ENCODE assay signal across 1 cellular context in genomic region chr9:112170968-112171367, GRCh38.
A peak's percentile ranks its signal among the peaks of the same experiment; 100 is the strongest.
TF ChIP-seq lines count a peak whose summit lies in the region.

No MANE protein-coding gene starts in this region.

TF ChIP-seq in K562, 482 proteins besides CTCF, POLR2A, EP300 and RAD21 (continued from another document and continues in another):
- TF ChIP-seq, protein P1, sequence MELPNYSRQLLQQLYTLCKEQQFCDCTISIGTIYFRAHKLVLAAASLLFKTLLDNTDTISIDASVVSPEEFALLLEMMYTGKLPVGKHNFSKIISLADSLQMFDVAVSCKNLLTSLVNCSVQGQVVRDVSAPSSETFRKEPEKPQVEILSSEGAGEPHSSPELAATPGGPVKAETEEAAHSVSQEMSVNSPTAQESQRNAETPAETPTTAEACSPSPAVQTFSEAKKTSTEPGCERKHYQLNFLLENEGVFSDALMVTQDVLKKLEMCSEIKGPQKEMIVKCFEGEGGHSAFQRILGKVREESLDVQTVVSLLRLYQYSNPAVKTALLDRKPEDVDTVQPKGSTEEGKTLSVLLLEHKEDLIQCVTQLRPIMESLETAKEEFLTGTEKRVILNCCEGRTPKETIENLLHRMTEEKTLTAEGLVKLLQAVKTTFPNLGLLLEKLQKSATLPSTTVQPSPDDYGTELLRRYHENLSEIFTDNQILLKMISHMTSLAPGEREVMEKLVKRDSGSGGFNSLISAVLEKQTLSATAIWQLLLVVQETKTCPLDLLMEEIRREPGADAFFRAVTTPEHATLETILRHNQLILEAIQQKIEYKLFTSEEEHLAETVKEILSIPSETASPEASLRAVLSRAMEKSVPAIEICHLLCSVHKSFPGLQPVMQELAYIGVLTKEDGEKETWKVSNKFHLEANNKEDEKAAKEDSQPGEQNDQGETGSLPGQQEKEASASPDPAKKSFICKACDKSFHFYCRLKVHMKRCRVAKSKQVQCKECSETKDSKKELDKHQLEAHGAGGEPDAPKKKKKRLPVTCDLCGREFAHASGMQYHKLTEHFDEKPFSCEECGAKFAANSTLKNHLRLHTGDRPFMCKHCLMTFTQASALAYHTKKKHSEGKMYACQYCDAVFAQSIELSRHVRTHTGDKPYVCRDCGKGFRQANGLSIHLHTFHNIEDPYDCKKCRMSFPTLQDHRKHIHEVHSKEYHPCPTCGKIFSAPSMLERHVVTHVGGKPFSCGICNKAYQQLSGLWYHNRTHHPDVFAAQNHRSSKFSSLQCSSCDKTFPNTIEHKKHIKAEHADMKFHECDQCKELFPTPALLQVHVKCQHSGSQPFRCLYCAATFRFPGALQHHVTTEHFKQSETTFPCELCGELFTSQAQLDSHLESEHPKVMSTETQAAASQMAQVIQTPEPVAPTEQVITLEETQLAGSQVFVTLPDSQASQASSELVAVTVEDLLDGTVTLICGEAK (IDR thresholded peaks at IDR 0.05) = no peak
- TF ChIP-seq, protein P1 (CRISPR knock-in tag; IDR thresholded peaks at IDR 0.05) = no peak
- TF ChIP-seq SUPT5H (IDR thresholded peaks at IDR 0.05) = no peak
- peak; percentile 59 for TF ChIP-seq MAX (CRISPR knock-in tag; IDR thresholded peaks at IDR 0.05)
- peak; percentile 49; the same call in 1 of the 2 replicates for TF ChIP-seq CC2D1A (IDR thresholded peaks at IDR 0.05)
- no peak for TF ChIP-seq NCOA1 (IDR thresholded peaks at IDR 0.05; ENCODE audit: low read depth)
- TF ChIP-seq ZBTB17 (CRISPR knock-in tag; IDR thresholded peaks at IDR 0.05) = no peak
- TF ChIP-seq FIP1L1 (IDR thresholded peaks at IDR 0.05; ENCODE audit: low read depth, low read length, poor library complexity, severe bottlenecking) = no peak
- peak; percentile 78 for TF ChIP-seq CXXC5 (CRISPR knock-in tag; IDR thresholded peaks at IDR 0.05)
- TF ChIP-seq, protein P2, sequence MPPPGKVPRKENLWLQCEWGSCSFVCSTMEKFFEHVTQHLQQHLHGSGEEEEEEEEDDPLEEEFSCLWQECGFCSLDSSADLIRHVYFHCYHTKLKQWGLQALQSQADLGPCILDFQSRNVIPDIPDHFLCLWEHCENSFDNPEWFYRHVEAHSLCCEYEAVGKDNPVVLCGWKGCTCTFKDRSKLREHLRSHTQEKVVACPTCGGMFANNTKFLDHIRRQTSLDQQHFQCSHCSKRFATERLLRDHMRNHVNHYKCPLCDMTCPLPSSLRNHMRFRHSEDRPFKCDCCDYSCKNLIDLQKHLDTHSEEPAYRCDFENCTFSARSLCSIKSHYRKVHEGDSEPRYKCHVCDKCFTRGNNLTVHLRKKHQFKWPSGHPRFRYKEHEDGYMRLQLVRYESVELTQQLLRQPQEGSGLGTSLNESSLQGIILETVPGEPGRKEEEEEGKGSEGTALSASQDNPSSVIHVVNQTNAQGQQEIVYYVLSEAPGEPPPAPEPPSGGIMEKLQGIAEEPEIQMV (tag; conservative IDR thresholded peaks at IDR 0.05; ENCODE audit: low read depth) = no peak
- TF ChIP-seq FUS (optimal IDR thresholded peaks at IDR 0.05; ENCODE audit: low read depth, low read length) = no peak
- TF ChIP-seq YY1 (IDR thresholded peaks at IDR 0.05; ENCODE audit: borderline replicate concordance in 1 of 3, control insufficient read depth in 1 of 3, extremely low read depth in 1 of 3, insufficient read depth in 3 of 3, insufficient read length in 1 of 3, insufficient replicate concordance in 2 of 3, low read depth in 1 of 3, low read length in 2 of 3) = peak in 1 of 3 experiments; percentile 38
- TF ChIP-seq NR2C2 (CRISPR knock-in tag; IDR thresholded peaks at IDR 0.05) = no peak
- TF ChIP-seq NR2C2 (tag; IDR thresholded peaks at IDR 0.05) = no peak; the same call in 1 of the 2 replicates
- no peak for TF ChIP-seq CHD7 (IDR thresholded peaks at IDR 0.05; ENCODE audit: low read depth, low read length)
- TF ChIP-seq, protein P3, sequence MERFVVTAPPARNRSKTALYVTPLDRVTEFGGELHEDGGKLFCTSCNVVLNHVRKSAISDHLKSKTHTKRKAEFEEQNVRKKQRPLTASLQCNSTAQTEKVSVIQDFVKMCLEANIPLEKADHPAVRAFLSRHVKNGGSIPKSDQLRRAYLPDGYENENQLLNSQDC (CRISPR knock-in tag; IDR thresholded peaks at IDR 0.05) = no peak
- TF ChIP-seq ZNF280B (CRISPR knock-in tag; IDR thresholded peaks at IDR 0.05) = no peak
- TF ChIP-seq PHTF2 (CRISPR knock-in tag; IDR thresholded peaks at IDR 0.05) = no peak
- TF ChIP-seq POLR2H (tag; IDR thresholded peaks at IDR 0.05; ENCODE audit: low read depth) = no peak
- TF ChIP-seq XRCC5 (IDR thresholded peaks at IDR 0.05; ENCODE audit: low read depth, low read length) = no peak
- TF ChIP-seq EGR1 (conservative IDR thresholded peaks at IDR 0.05) = no peak
- TF ChIP-seq, protein P4, sequence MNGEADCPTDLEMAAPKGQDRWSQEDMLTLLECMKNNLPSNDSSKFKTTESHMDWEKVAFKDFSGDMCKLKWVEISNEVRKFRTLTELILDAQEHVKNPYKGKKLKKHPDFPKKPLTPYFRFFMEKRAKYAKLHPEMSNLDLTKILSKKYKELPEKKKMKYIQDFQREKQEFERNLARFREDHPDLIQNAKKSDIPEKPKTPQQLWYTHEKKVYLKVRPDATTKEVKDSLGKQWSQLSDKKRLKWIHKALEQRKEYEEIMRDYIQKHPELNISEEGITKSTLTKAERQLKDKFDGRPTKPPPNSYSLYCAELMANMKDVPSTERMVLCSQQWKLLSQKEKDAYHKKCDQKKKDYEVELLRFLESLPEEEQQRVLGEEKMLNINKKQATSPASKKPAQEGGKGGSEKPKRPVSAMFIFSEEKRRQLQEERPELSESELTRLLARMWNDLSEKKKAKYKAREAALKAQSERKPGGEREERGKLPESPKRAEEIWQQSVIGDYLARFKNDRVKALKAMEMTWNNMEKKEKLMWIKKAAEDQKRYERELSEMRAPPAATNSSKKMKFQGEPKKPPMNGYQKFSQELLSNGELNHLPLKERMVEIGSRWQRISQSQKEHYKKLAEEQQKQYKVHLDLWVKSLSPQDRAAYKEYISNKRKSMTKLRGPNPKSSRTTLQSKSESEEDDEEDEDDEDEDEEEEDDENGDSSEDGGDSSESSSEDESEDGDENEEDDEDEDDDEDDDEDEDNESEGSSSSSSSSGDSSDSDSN (IDR thresholded peaks at IDR 0.05; ENCODE audit: borderline replicate concordance in 1 of 2, low read depth in 2 of 2, low read length in 2 of 2) = no peak
- TF ChIP-seq ZFP36 (IDR thresholded peaks at IDR 0.05; ENCODE audit: low read depth, low read length, partially characterized antibody) = no peak
- TF ChIP-seq ZNF324 (CRISPR knock-in tag; IDR thresholded peaks at IDR 0.05) = no peak
- no peak for TF ChIP-seq GABPA (tag; conservative IDR thresholded peaks at IDR 0.05; ENCODE audit: low read depth)
- no peak for TF ChIP-seq EZH2 (IDR thresholded peaks at IDR 0.05; ENCODE audit: borderline replicate concordance, low read depth, low read length)
- no peak for TF ChIP-seq ZNF232 (CRISPR knock-in tag; IDR thresholded peaks at IDR 0.05)
- peak; percentile 43; the same call in 1 of the 2 replicates for TF ChIP-seq CEBPG (CRISPR knock-in tag; IDR thresholded peaks at IDR 0.05)
- peak in 1 of 2 experiments; percentile 50; a peak in 1 of 4 replicates for TF ChIP-seq CEBPG (tag; conservative IDR thresholded peaks at IDR 0.05 in 1 of 2, IDR thresholded peaks at IDR 0.05 in 1 of 2)
- no peak for TF ChIP-seq BCL6 (CRISPR knock-in tag; IDR thresholded peaks at IDR 0.05)
